Comparison of ENCODE assay signal across 20 cellular contexts in genomic region chr3:45610129-45610528, GRCh38. TPM values are rescaled to one million over a fixed set of nuclear protein-coding genes. Genes with fewer than 3 reads are reported as not detected.
DNase-seq lines count a peak whose midpoint lies in the region; ATAC-seq and TF ChIP-seq lines count a peak whose summit lies in the region.
"Had no signal": no experiment of that assay in that cellular context is flagged by ENCODE, and none has a peak within 500 bp of the region (broad histone marks: within the 10 kb centered on the region; RNA-seq: fewer than 3 reads in every experiment).

No MANE protein-coding gene starts in this region.

- ATAC-seq in lung (ENCODE audit: insufficient read depth, low FRiP score) (no peak), HG02798 (IDR thresholded peaks at IDR 0.05; ENCODE audit: poor library complexity, unreplicated experiment) (no peak), left lobe of liver (no peak)
- ATAC-seq: activated CD4-positive, alpha-beta T cell treated with anti-CD3 and anti-CD28 coated beads for 36 hours; activated T-cell treated with anti-CD3 and anti-CD28 coated beads, Interleukin-2, amount 50 U/mL, for 72 hours had no signal

- H3K4me3 ChIP-seq in KMS-11 (IDR thresholded peaks at IDR 0.05; ENCODE audit: insufficient read depth, low read depth, low read length) (no peak overlapping the region), lung (no peak overlapping the region), stomach smooth muscle (ENCODE audit: low read length in 2 of 2) (no peak overlapping the region)
- H3K4me3 ChIP-seq: sigmoid colon, transverse colon had no signal

- DNase-seq in lung (ENCODE audit: low spot score) (no peak), iPS-NIHi11 (ENCODE audit: low spot score) (no peak), ureter (ENCODE audit: low spot score) (no peak), left lobe of liver (ENCODE audit: low spot score) (no peak)
- DNase-seq: activated CD4-positive, alpha-beta T cell treated with anti-CD3 and anti-CD28 coated beads for 36 hours; activated T-cell treated with anti-CD3 and anti-CD28 coated beads, Interleukin-2, amount 50 U/mL, for 72 hours; brain microvascular endothelial cell; Caco-2; dermis blood vessel endothelial cell; mammary epithelial cell; naive B cell; NCI-H524; sigmoid colon; transverse colon had no signal

- H3K4me1 ChIP-seq in KMS-11 (ENCODE audit: low read depth, poor library complexity, severe bottlenecking) (peaks cover 100% of the 10 kb centered on the region), lung (ENCODE audit: control insufficient read depth in 2 of 2, insufficient read depth in 2 of 2, low read length in 2 of 2) (peaks cover 21 to 24% of the 10 kb centered on the region in 2 donors), stomach smooth muscle (ENCODE audit: control insufficient read depth, insufficient read depth, low read length) (peaks cover 66% of the 10 kb centered on the region)
- H3K4me1 ChIP-seq: Caco-2 had no signal

- H4K20me1 ChIP-seq in KMS-11 (ENCODE audit: insufficient read depth): no peaks in the 10 kb centered on the region

- no peaks in the 10 kb centered on the region for H3K9me3 ChIP-seq in lung (ENCODE audit: control insufficient read depth in 2 of 2, insufficient read depth in 1 of 2, low read length in 1 of 2)
- H3K9me3 ChIP-seq in stomach smooth muscle (ENCODE audit: control insufficient read depth in 2 of 2, low read length in 2 of 2): no peaks in the 10 kb centered on the region
- H3K9me3 ChIP-seq: Caco-2, sigmoid colon, transverse colon had no signal

- H3K9ac ChIP-seq in KMS-11: peak overlapping the region; percentile 42; the same call in 1 of the 2 replicates
- H3K9ac ChIP-seq in stomach smooth muscle (ENCODE audit: low read length in 2 of 2): no peak overlapping the region
- H3K9ac ChIP-seq: parathyroid adenoma had no signal

- peak overlapping the region in 4 of 5 experiments; percentile 25 to 96 (median 80) for H3K27ac Mint-ChIP-seq in brain
- H3K27ac Mint-ChIP-seq: activated CD4-positive, alpha-beta T cell treated with anti-CD3 and anti-CD28 coated beads for 36 hours; activated naive CD4-positive, alpha-beta T cell treated with anti-CD3 and anti-CD28 coated beads, Interleukin-2, amount 50 U/mL, for 24 hours; activated T-cell treated with anti-CD3 and anti-CD28 coated beads, Interleukin-2, amount 50 U/mL, for 72 hours had no signal

- TF ChIP-seq CTCF in KMS-11 (conservative IDR thresholded peaks at IDR 0.05; ENCODE audit: low read depth, low read length) (no peak), brain (conservative IDR thresholded peaks at IDR 0.05) (no peak), lung (IDR thresholded peaks at IDR 0.05; ENCODE audit: control extremely low read depth, extremely low read depth) (no peak)

- H3K27me3 ChIP-seq in KMS-11 (ENCODE audit: insufficient read depth, low read depth) (no peaks in the 10 kb centered on the region), lung (ENCODE audit: control insufficient read depth, insufficient read depth) (no peaks in the 10 kb centered on the region), stomach smooth muscle (ENCODE audit: control insufficient read depth in 1 of 2, insufficient read depth in 2 of 2, low read length in 2 of 2) (no peaks in the 10 kb centered on the region)
- H3K27me3 ChIP-seq: brain microvascular endothelial cell, sigmoid colon, transverse colon had no signal

- H3K27ac ChIP-seq in KMS-11: peak overlapping the region; percentile 86
- peak overlapping the region; percentile 18 to 54 for H3K27ac ChIP-seq in lung (ENCODE audit: low read depth in 1 of 2, low read length in 1 of 2)
- peak overlapping the region; percentile 31 for H3K27ac ChIP-seq in stomach smooth muscle (ENCODE audit: low read length)
- H3K27ac ChIP-seq: brain microvascular endothelial cell, parathyroid adenoma, sigmoid colon, transverse colon had no signal

- no peaks in the 10 kb centered on the region for H3K9me3 Mint-ChIP-seq in brain
- H3K9me3 Mint-ChIP-seq: activated naive CD4-positive, alpha-beta T cell treated with anti-CD3 and anti-CD28 coated beads, Interleukin-2, amount 50 U/mL, for 24 hours; activated T-cell treated with anti-CD3 and anti-CD28 coated beads, Interleukin-2, amount 50 U/mL, for 72 hours; naive B cell had no signal

- peak overlapping the region; percentile 93 for H3K4me2 ChIP-seq in KMS-11

- H2AFZ ChIP-seq in KMS-11 (ENCODE audit: low read depth): no peak overlapping the region
- H2AFZ ChIP-seq: parathyroid adenoma had no signal

- WGBS in lung, 2 donors: 65 to 70% methylated on average over 5 of the region's 5 CpGs

- no peaks in the 10 kb centered on the region for H3K27me3 Mint-ChIP-seq in brain
- H3K27me3 Mint-ChIP-seq: activated CD4-positive, alpha-beta T cell treated with anti-CD3 and anti-CD28 coated beads for 36 hours; activated naive CD4-positive, alpha-beta T cell treated with anti-CD3 and anti-CD28 coated beads, Interleukin-2, amount 50 U/mL, for 24 hours; naive B cell had no signal

- H3K36me3 Mint-ChIP-seq in brain: peaks cover 10% of the 10 kb centered on the region

- H3K4me3 Mint-ChIP-seq in brain: peak overlapping the region in 1 of 5 experiments; percentile 15
- H3K4me3 Mint-ChIP-seq: activated CD4-positive, alpha-beta T cell treated with anti-CD3 and anti-CD28 coated beads for 36 hours; activated naive CD4-positive, alpha-beta T cell treated with anti-CD3 and anti-CD28 coated beads, Interleukin-2, amount 50 U/mL, for 24 hours; activated T-cell treated with anti-CD3 and anti-CD28 coated beads, Interleukin-2, amount 50 U/mL, for 72 hours had no signal

- H3K4me1 Mint-ChIP-seq in brain: peaks cover 98% of the 10 kb centered on the region

- H3K36me3 ChIP-seq in KMS-11 (ENCODE audit: insufficient read depth) (no peaks in the 10 kb centered on the region), lung (ENCODE audit: control insufficient read depth in 2 of 2, insufficient read depth in 2 of 2, low read length in 2 of 2) (peaks cover 0 to 3% of the 10 kb centered on the region in 2 donors), stomach smooth muscle (ENCODE audit: control insufficient read depth in 2 of 2, insufficient read depth in 2 of 2, low read length in 2 of 2) (no peaks in the 10 kb centered on the region)
- H3K36me3 ChIP-seq: brain microvascular endothelial cell, sigmoid colon, transverse colon had no signal

- H3K79me2 ChIP-seq in KMS-11 (ENCODE audit: insufficient read depth, low read depth): peaks cover 91% of the 10 kb centered on the region

RNA-seq across cellular contexts. Expression of gene LIMD1, which starts 15.6 kb away (rescaled TPM):
- 1.3 TPM for polyA plus RNA-seq in brain (ENCODE audit: insufficient read depth, low read depth, low replicate concordance)
- 100 to 1,000 TPM in 1 of 2 donors, 10 to 100 TPM in 1; 70.0 to 123 TPM for total RNA-seq in lung
- polyA plus RNA-seq in lung: 10 to 100 TPM in 1 of 2 donors, 1 to 10 TPM in 1; 9.3 to 18.5 TPM
- 62.5 TPM for total RNA-seq in ureter
- 30.7 TPM for total RNA-seq in left lobe of liver

Comparison
In these comparisons a context has a peak if more than half of its experiments do, and no peak if none do; other contexts are left out.
1. H3K27ac ChIP-seq: peak in every context shown above with its lines; median percentile 86 in KMS-11; 36 in lung; 31 in stomach smooth muscle.